In genomic region chr12:45336331-45336730, GRCh38 we compare ENCODE assay signal across 12 cellular contexts.
A peak's percentile ranks its signal among the peaks of the same experiment; 100 is the strongest.
DNase-seq lines count a peak whose midpoint lies in the region; ATAC-seq and TF ChIP-seq lines count a peak whose summit lies in the region.
"Had no signal": no experiment of that assay in that cellular context is flagged by ENCODE, and none has a peak within 500 bp of the region (broad histone marks: within the 10 kb centered on the region; RNA-seq: fewer than 3 reads in every experiment).

No MANE protein-coding gene starts in this region.

- DNase-seq in cardiac muscle cell (ENCODE audit: low read depth in 1 of 2, low spot score in 1 of 2), result peak in 1 of 2 donors; percentile 91
- DNase-seq in left ventricle myocardium inferior, result no peak
- DNase-seq in SW480 (ENCODE audit: low spot score), result peak; percentile 47
- DNase-seq in fibroblast of peridontal ligament (ENCODE audit: extremely low read depth), result peak; percentile 98
- no peak for DNase-seq in stimulated activated effector memory CD8-positive, alpha-beta T cell treated with anti-CD3 and anti-CD28 coated beads, Interleukin-12 subunit alpha, Interleukin-12 subunit beta, amount 100 ng/mL, for 72 hours (ENCODE audit: low spot score in 2 of 2)
- DNase-seq in NOMO-1 treated with DMSO at 0.1 percent for 48 hours (lab: John Stamatoyannopoulos, UW; ENCODE audit: unreplicated experiment), result no peak
- no peak for DNase-seq in activated CD4-positive, alpha-beta T cell treated with anti-CD3 and anti-CD28 coated beads for 4 hours
- DNase-seq: activated gamma-delta T cell treated with Interleukin-2 at 50 U/mL for 16 hours, NCI-H1436 had no signal

- no peak overlapping the region for H3K27ac Mint-ChIP-seq in stimulated activated effector memory CD8-positive, alpha-beta T cell treated with anti-CD3 and anti-CD28 coated beads, Interleukin-12 subunit alpha, Interleukin-12 subunit beta, amount 100 ng/mL, for 72 hours
- H3K27ac Mint-ChIP-seq: B cell, WTC11 had no signal

- H3K4me1 ChIP-seq in cardiac muscle cell (ENCODE audit: low read depth) (peaks cover 43% of the 10 kb centered on the region), left ventricle myocardium inferior (peaks cover 38% of the 10 kb centered on the region)

- H3K36me3 ChIP-seq in cardiac muscle cell, result no peaks in the 10 kb centered on the region
- H3K36me3 ChIP-seq in left ventricle myocardium inferior, result peaks cover 14% of the 10 kb centered on the region

- peak; percentile 74 for ATAC-seq in stimulated activated effector memory CD8-positive, alpha-beta T cell treated with anti-CD3 and anti-CD28 coated beads, Interleukin-12 subunit alpha, Interleukin-12 subunit beta, amount 100 ng/mL, for 72 hours
- ATAC-seq in HG02970 (IDR thresholded peaks at IDR 0.05; ENCODE audit: low FRiP score, unreplicated experiment), result no peak
- ATAC-seq: WTC11 had no signal

- intact Hi-C loops in left ventricle myocardium inferior (cut with micrococcal nuclease), result no loop called here

- H3K9me3 Mint-ChIP-seq in stimulated activated effector memory CD8-positive, alpha-beta T cell treated with anti-CD3 and anti-CD28 coated beads, Interleukin-12 subunit alpha, Interleukin-12 subunit beta, amount 100 ng/mL, for 72 hours, result no peaks in the 10 kb centered on the region
- H3K9me3 Mint-ChIP-seq: WTC11 had no signal

- H3K27ac ChIP-seq in cardiac muscle cell, result peak overlapping the region; percentile 99
- no peak overlapping the region for H3K27ac ChIP-seq in left ventricle myocardium inferior (replicated peaks)

- H3K9me3 ChIP-seq in cardiac muscle cell (ENCODE audit: low read depth) (no peaks in the 10 kb centered on the region), left ventricle myocardium inferior (replicated peaks) (no peaks in the 10 kb centered on the region)

- H3K4me1 Mint-ChIP-seq in stimulated activated effector memory CD8-positive, alpha-beta T cell treated with anti-CD3 and anti-CD28 coated beads, Interleukin-12 subunit alpha, Interleukin-12 subunit beta, amount 100 ng/mL, for 72 hours, result no peaks in the 10 kb centered on the region
- H3K4me1 Mint-ChIP-seq: B cell had no signal

- peaks cover 15% of the 10 kb centered on the region for H3K36me3 Mint-ChIP-seq in stimulated activated effector memory CD8-positive, alpha-beta T cell treated with anti-CD3 and anti-CD28 coated beads, Interleukin-12 subunit alpha, Interleukin-12 subunit beta, amount 100 ng/mL, for 72 hours

- no peak overlapping the region for H3K4me3 Mint-ChIP-seq in stimulated activated effector memory CD8-positive, alpha-beta T cell treated with anti-CD3 and anti-CD28 coated beads, Interleukin-12 subunit alpha, Interleukin-12 subunit beta, amount 100 ng/mL, for 72 hours
- H3K4me3 Mint-ChIP-seq: B cell, WTC11 had no signal

- TF ChIP-seq CTCF in cardiac muscle cell (IDR thresholded peaks at IDR 0.05; ENCODE audit: low read depth, low read length) (no peak), left ventricle myocardium inferior (IDR thresholded peaks at IDR 0.05; ENCODE audit: borderline replicate concordance) (no peak)

- H3K4me3 ChIP-seq in cardiac muscle cell (no peak overlapping the region), left ventricle myocardium inferior (no peak overlapping the region)

- H3K27me3 ChIP-seq in cardiac muscle cell (no peaks in the 10 kb centered on the region), left ventricle myocardium inferior (ENCODE audit: low read depth) (no peaks in the 10 kb centered on the region)

Comparison
In these comparisons a context has a peak if more than half of its experiments do, and no peak if none do; other contexts are left out.
1. DNase-seq: peak in SW480 (single experiment) and fibroblast of peridontal ligament (single experiment); none in left ventricle myocardium inferior (single experiment), stimulated activated effector memory CD8-positive, alpha-beta T cell treated with anti-CD3 and anti-CD28 coated beads, Interleukin-12 subunit alpha, Interleukin-12 subunit beta, amount 100 ng/mL, for 72 hours (0 of 2), NOMO-1 treated with DMSO at 0.1 percent for 48 hours (single experiment) and activated CD4-positive, alpha-beta T cell treated with anti-CD3 and anti-CD28 coated beads for 4 hours (0 of 2).